Comparison of ENCODE assay signal across 10 cellular contexts in genomic region chr1:214581785-214582184, GRCh38. TPM values are rescaled to one million over a fixed set of nuclear protein-coding genes. Genes with fewer than 3 reads are reported as not detected.
DNase-seq lines count a peak whose midpoint lies in the region; ATAC-seq, FAIRE-seq and TF ChIP-seq lines count a peak whose summit lies in the region.
"Had no signal": no experiment of that assay in that cellular context is flagged by ENCODE, and none has a peak within 500 bp of the region (broad histone marks: within the 10 kb centered on the region; RNA-seq: fewer than 3 reads in every experiment).

No MANE protein-coding gene starts in this region.

- TF ChIP-seq CTCF in A673 (conservative IDR thresholded peaks at IDR 0.05; ENCODE audit: low read depth, low read length) (no peak), fibroblast of villous mesenchyme (IDR thresholded peaks at IDR 0.05; ENCODE audit: insufficient read depth, low read depth, low read length) (no peak), esophagus squamous epithelium (IDR thresholded peaks at IDR 0.05) (no peak), coronary artery (IDR thresholded peaks at IDR 0.05) (no peak)

- H3K36me3 ChIP-seq in A673 (ENCODE audit: insufficient read depth, low read length, poor library complexity, severe bottlenecking), result no peaks in the 10 kb centered on the region
- H3K36me3 ChIP-seq in esophagus squamous epithelium, result no peaks in the 10 kb centered on the region

- no peak overlapping the region for H3K4me3 ChIP-seq in A673 (ENCODE audit: low read depth, low read length, poor library complexity, severe bottlenecking)
- H3K4me3 ChIP-seq in fibroblast of villous mesenchyme (ENCODE audit: low read depth, low read length), result no peak overlapping the region
- no peak overlapping the region for H3K4me3 ChIP-seq in esophagus squamous epithelium
- no peak overlapping the region for H3K4me3 ChIP-seq in coronary artery

- intact Hi-C loops in A673 (cut with micrococcal nuclease; ENCODE audit: unreplicated experiment) (loop anchor here (5.0 kb wide), 1 partner anchor 179 kb away; no protein-coding TSS in a partner anchor), esophagus squamous epithelium (cut with DNase I) (no loop called here)

- H3K4me1 ChIP-seq in A673 (ENCODE audit: insufficient read depth, low read length, poor library complexity, severe bottlenecking) (peaks cover 50% of the 10 kb centered on the region), esophagus squamous epithelium (peaks cover 0 to 28% (median 6%) of the 10 kb centered on the region in 3 donors)

- WGBS in esophagus squamous epithelium, 2 donors, result 13 to 32% methylated on average over 2 of the region's 2 CpGs

- DNase-seq in A673 (ENCODE audit: low spot score) (peak; percentile 39), H54 (ENCODE audit: insufficient read length, low spot score) (peak; percentile 61), SW480 (ENCODE audit: low spot score) (peak; percentile 41), fibroblast of villous mesenchyme (ENCODE audit: low read depth) (peak; percentile 53), esophagus squamous epithelium (lab: John Stamatoyannopoulos, UW) (no peak), coronary artery (ENCODE audit: low spot score) (no peak)
- DNase-seq: activated B cell treated with CpG ODN at 0.5 μM for 24 hours; CD8-positive, alpha-beta T cell had no signal

- no peak for TF ChIP-seq POLR2A in H54 (IDR thresholded peaks at IDR 0.05; ENCODE audit: low read depth, low read length)
- TF ChIP-seq POLR2A in esophagus squamous epithelium (IDR thresholded peaks at IDR 0.05), result no peak

- ATAC-seq in HG03045 (IDR thresholded peaks at IDR 0.05; ENCODE audit: unreplicated experiment) (no peak), GM21528 (IDR thresholded peaks at IDR 0.05; ENCODE audit: low FRiP score, unreplicated experiment) (no peak)
- ATAC-seq: CD8-positive, alpha-beta T cell had no signal

- CTCF ChIA-PET in A673 (lab: Charles Lee), result interaction anchor here (0.6 kb wide), 1 partner anchor 9 kb away, joined by 11 read pairs; no protein-coding TSS in a partner anchor

- H3K9me3 ChIP-seq in A673 (ENCODE audit: low read depth, low read length, poor library complexity, severe bottlenecking) (peaks cover 4% of the 10 kb centered on the region), esophagus squamous epithelium (peaks cover 0 to 4% (median 3%) of the 10 kb centered on the region in 3 donors)

- BruUV-seq in A673 (replicated peaks; lab: Mats Ljungman, UMichigan), result no TSS peak

- H3K27me3 ChIP-seq in A673 (replicated peaks; ENCODE audit: insufficient read depth, low read depth, low read length, poor library complexity) (no peaks in the 10 kb centered on the region), esophagus squamous epithelium (no peaks in the 10 kb centered on the region)

- FAIRE-seq in H54 (lab: Jason Lieb, UNC), result peak; percentile 99

- H3K27ac ChIP-seq in A673 (ENCODE audit: low read depth, low read length, poor library complexity, severe bottlenecking) (peak overlapping the region; percentile 45), esophagus squamous epithelium (no peak overlapping the region), coronary artery (no peak overlapping the region)

- POLR2A ChIA-PET in A673 (lab: Charles Lee; ENCODE audit: low non-redundant PET), result no interaction called here

RNA-seq across cellular contexts. Expression of gene CENPF, which starts 21.2 kb away (rescaled TPM):
- total RNA-seq in A673 (2021), result 273 and 281 TPM in 2 replicates
- 19.3 and 30.7 TPM in 2 replicates for total RNA-seq in fibroblast of villous mesenchyme
- 10 to 100 TPM; 13.8 to 26.3 (median 18.8) TPM for total RNA-seq in esophagus squamous epithelium

RNA-seq across cellular contexts. Expression of gene PTPN14, which starts 30.4 kb away (rescaled TPM):
- total RNA-seq in A673 (2021) (103 and 114 TPM in 2 replicates), fibroblast of villous mesenchyme (77.3 and 104 TPM in 2 replicates), esophagus squamous epithelium (10 to 100 TPM; 14.4 to 28.8 (median 15.7) TPM)
- total RNA-seq: activated B cell treated with CpG ODN at 0.5 μM for 24 hours; CD8-positive, alpha-beta T cell had no signal

Comparison
In these comparisons a context has a peak if more than half of its experiments do, and no peak if none do; other contexts are left out.
1. DNase-seq: peak in A673 (single experiment), H54 (single experiment), SW480 (single experiment) and fibroblast of villous mesenchyme (single experiment); none in esophagus squamous epithelium (single experiment) and coronary artery (single experiment).